Comparison of ENCODE assay signal across 1 cellular context in genomic region chr7:29565186-29565540, GRCh38.
TF ChIP-seq lines count a peak whose summit lies in the region.

No MANE protein-coding gene starts in this region.

TF ChIP-seq in GM23338, 12 proteins besides CTCF, POLR2A, EP300 and RAD21 (continued from another document):
- no peak for TF ChIP-seq ZNF462 (CRISPR knock-in tag; IDR thresholded peaks at IDR 0.05)
- TF ChIP-seq ZNF331 (CRISPR knock-in tag; IDR thresholded peaks at IDR 0.05; ENCODE audit: low read depth), result no peak
- TF ChIP-seq EZH2 (IDR thresholded peaks at IDR 0.05; ENCODE audit: low read depth, unreplicated experiment), result no peak
- TF ChIP-seq EZH2phosphoT487 (IDR thresholded peaks at IDR 0.05; ENCODE audit: unreplicated experiment), result no peak
- no peak for TF ChIP-seq CREB1 (CRISPR knock-in tag; IDR thresholded peaks at IDR 0.05; ENCODE audit: low read depth)
- no peak for TF ChIP-seq POLR2AphosphoS5 (IDR thresholded peaks at IDR 0.05; ENCODE audit: low read depth)
- no peak for TF ChIP-seq ZNF114 (CRISPR knock-in tag; IDR thresholded peaks at IDR 0.05)
- no peak for TF ChIP-seq NANOG (IDR thresholded peaks at IDR 0.05; ENCODE audit: borderline replicate concordance)
